7 cellular contexts compared by ENCODE assay signal in the genomic region with DNA sequence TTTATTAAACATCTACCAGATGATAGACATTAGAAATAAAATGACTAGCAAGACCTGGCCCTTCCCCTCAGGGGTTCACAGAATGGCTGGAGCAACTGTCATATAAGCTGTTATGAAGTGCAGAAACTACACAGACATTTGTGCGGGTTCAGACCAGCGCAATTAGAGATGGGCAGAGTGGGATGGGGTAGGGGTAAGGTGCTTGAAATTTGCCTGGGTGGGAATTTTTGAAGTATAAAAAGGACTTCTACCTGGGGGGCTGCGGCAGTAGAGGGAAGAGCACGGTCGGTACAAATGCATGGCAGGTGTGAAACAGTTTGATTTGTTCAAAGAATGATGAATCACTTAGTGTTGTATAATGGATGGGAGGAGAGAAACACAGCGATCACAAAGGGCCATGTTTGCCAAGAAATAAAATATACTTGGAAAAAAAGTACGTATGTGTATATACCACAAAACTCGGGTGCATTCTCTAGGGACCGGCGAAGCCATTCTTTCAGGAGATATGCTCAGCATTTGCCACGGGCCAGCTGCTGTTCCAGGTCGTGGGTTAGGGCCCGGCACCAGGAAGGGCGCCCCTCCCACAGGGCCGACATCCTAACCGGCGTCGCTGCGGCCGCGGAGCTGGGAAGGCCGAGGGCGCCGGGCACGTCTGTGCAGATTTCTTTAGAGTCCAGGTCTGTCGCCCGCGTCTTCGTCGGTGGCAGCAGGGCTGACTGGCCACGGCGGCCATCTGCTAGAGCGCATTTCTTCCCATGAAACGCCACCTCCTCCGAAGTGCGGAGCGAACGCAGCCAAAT. TPM values are rescaled to one million over a fixed set of nuclear protein-coding genes. Genes with fewer than 3 reads are reported as not detected.
A peak's percentile ranks its signal among the peaks of the same experiment; 100 is the strongest.
DNase-seq lines count a peak whose midpoint lies in the region; ATAC-seq and TF ChIP-seq lines count a peak whose summit lies in the region.

No MANE protein-coding gene starts in this region.

- peak overlapping the region; percentile 93 to 94 for H3K27ac ChIP-seq in SK-N-SH (ENCODE audit: low read depth in 2 of 2, low read length in 1 of 2)
- peak overlapping the region; percentile 67 for H3K27ac ChIP-seq in ectodermal cell (ENCODE audit: insufficient read depth, low read depth, low read length, poor library complexity, severe bottlenecking)
- H3K27ac ChIP-seq in lung (ENCODE audit: low read depth in 1 of 2, low read length in 1 of 2) = peak overlapping the region; percentile 67 to 96
- peak overlapping the region; percentile 61 for H3K27ac ChIP-seq in substantia nigra (ENCODE audit: low read depth, low read length, poor library complexity, severe bottlenecking)

- H3K4me2 ChIP-seq in SK-N-SH = peak overlapping the region; percentile 88

- H3K4me3 ChIP-seq in SK-N-SH (ENCODE audit: low read depth in 2 of 2, low read length in 1 of 2) = peak overlapping the region; percentile 96 to 99
- H3K4me3 ChIP-seq in ectodermal cell (ENCODE audit: insufficient read depth, low read depth, low read length) = peak overlapping the region; percentile 58
- H3K4me3 ChIP-seq in lung = peak overlapping the region; percentile 90

- H3K4me1 ChIP-seq in SK-N-SH (ENCODE audit: control insufficient read depth in 1 of 2, insufficient read depth in 2 of 2, low read depth in 1 of 2, low read length in 1 of 2) (peaks cover 5 to 24% of the 10 kb centered on the region in 2 experiments; a peak in 3 of 4 replicates), ectodermal cell (ENCODE audit: control insufficient read depth, insufficient read depth, low read length) (peaks cover 13% of the 10 kb centered on the region), lung (ENCODE audit: control insufficient read depth in 2 of 2, insufficient read depth in 2 of 2, low read length in 2 of 2) (peaks cover 2 to 3% of the 10 kb centered on the region in 2 donors)

- peak overlapping the region; percentile 80 for H2AFZ ChIP-seq in SK-N-SH (ENCODE audit: low read depth)

- H3K9me2 ChIP-seq in SK-N-SH = no peaks in the 10 kb centered on the region

- H3K79me2 ChIP-seq in SK-N-SH (ENCODE audit: insufficient read depth) = peaks cover 51% of the 10 kb centered on the region

- CTCF ChIA-PET in SK-N-SH (lab: Yijun Ruan, JAX) = interaction anchor here (0.6 to 3.5 kb wide), 16 partner anchors 8 to 453 kb away, joined by 3 to 30 read pairs (median 4); a partner anchor contains a TSS

- H3K27me3 ChIP-seq in SK-N-SH (ENCODE audit: insufficient read depth) = no peaks in the 10 kb centered on the region
- H3K27me3 ChIP-seq in ectodermal cell (ENCODE audit: control insufficient read depth, insufficient read depth, low read length, poor library complexity, severe bottlenecking) = no peaks in the 10 kb centered on the region
- no peaks in the 10 kb centered on the region for H3K27me3 ChIP-seq in lung (ENCODE audit: control insufficient read depth, insufficient read depth)

- POLR2A ChIA-PET in SK-N-SH (lab: Yijun Ruan, JAX) = interaction anchor here (0.8 to 4.1 kb wide), 10 partner anchors 12 to 286 kb away, joined by 3 to 33 read pairs (median 4); a partner anchor contains a TSS

- no peak for TF ChIP-seq EP300 in SK-N-SH (IDR thresholded peaks at IDR 0.05; ENCODE audit: borderline replicate concordance in 1 of 2, low read depth in 1 of 2, low read length in 1 of 2)

- no peak for TF ChIP-seq CTCF in SK-N-SH (IDR thresholded peaks at IDR 0.05)
- TF ChIP-seq CTCF in lung (IDR thresholded peaks at IDR 0.05; ENCODE audit: control extremely low read depth, extremely low read depth) = no peak

- H3K9ac ChIP-seq in SK-N-SH = peak overlapping the region; percentile 91

- WGBS in SK-N-SH (ENCODE audit: low lambda C conversion rate) = 2% methylated on average over 22 of the region's 38 CpGs
- WGBS in ectodermal cell, 2 experiments = 8 to 9% methylated on average over 38 of the region's 38 CpGs
- 6 to 7% methylated on average over 38 of the region's 38 CpGs for WGBS in lung, 2 donors

- H3K36me3 ChIP-seq in SK-N-SH (replicated peaks in 1 of 2; ENCODE audit: control insufficient read depth in 1 of 2, insufficient read depth in 2 of 2, low read length in 1 of 2) = peaks cover 19 to 26% of the 10 kb centered on the region in 2 experiments
- H3K36me3 ChIP-seq in ectodermal cell (ENCODE audit: control insufficient read depth, insufficient read depth, low read length) = peaks cover 15% of the 10 kb centered on the region
- H3K36me3 ChIP-seq in lung (ENCODE audit: control insufficient read depth in 2 of 2, insufficient read depth in 2 of 2, low read length in 2 of 2) = peaks cover 8 to 14% of the 10 kb centered on the region in 2 donors

- peaks cover 11% of the 10 kb centered on the region for H3F3A ChIP-seq in SK-N-SH (replicated peaks; ENCODE audit: insufficient read depth)

- TF ChIP-seq RAD21 in SK-N-SH (IDR thresholded peaks at IDR 0.05; ENCODE audit: low read length) = no peak

- H3K9me3 ChIP-seq in SK-N-SH = no peaks in the 10 kb centered on the region
- H3K9me3 ChIP-seq in ectodermal cell (ENCODE audit: control insufficient read depth, low read length) = no peaks in the 10 kb centered on the region
- no peaks in the 10 kb centered on the region for H3K9me3 ChIP-seq in lung (ENCODE audit: control insufficient read depth in 2 of 2, insufficient read depth in 1 of 2, low read length in 1 of 2)

- ATAC-seq in GM21515 (IDR thresholded peaks at IDR 0.05; ENCODE audit: unreplicated experiment) (peak; percentile 19), lung (ENCODE audit: insufficient read depth, low FRiP score) (peak; percentile 24)

- DNase-seq in EH (ENCODE audit: low read depth) = peak; percentile 60
- DNase-seq in HT-29 (ENCODE audit: low spot score) = peak; percentile 74
- peak; percentile 73 for DNase-seq in SK-N-SH
- DNase-seq in lung (ENCODE audit: low spot score) = peak; percentile 42
- DNase-seq in substantia nigra (lab: John Stamatoyannopoulos, UW) = peak in 20 of 49 donors; percentile 30 to 72 (median 52)

- peaks cover 14% of the 10 kb centered on the region for H4K20me1 ChIP-seq in SK-N-SH (ENCODE audit: insufficient read depth)

TF ChIP-seq in SK-N-SH, 30 proteins besides CTCF, POLR2A, EP300 and RAD21:
- no peak for TF ChIP-seq POLR2AphosphoS5 (IDR thresholded peaks at IDR 0.05; ENCODE audit: low read depth, low read length)
- 0 out of 2 replicates have a peak, but pooled peaks have one; percentile 3 for TF ChIP-seq MXI1 (IDR thresholded peaks at IDR 0.05; ENCODE audit: low read depth, low read length)

RNA-seq across cellular contexts. Expression of a gene that starts 0.8 kb away (rescaled TPM):
- total RNA-seq in HT-29 (2014; rRNA removed; shearing (Covaris generic)) = 54.9 and 71.6 TPM in 2 replicates
- polyA plus RNA-seq in SK-N-SH (2012; rRNA removed) = 75.7 and 103 TPM in 2 replicates
- polyA plus RNA-seq in SK-N-SH (2012; cell fraction: cytosol; rRNA removed) = 114 and 122 TPM in 2 replicates
- 44.5 and 67.5 TPM in 2 replicates for polyA plus RNA-seq in SK-N-SH (2012; cell fraction: nucleus; rRNA removed)
- 54.5 TPM for polyA plus RNA-seq in ectodermal cell (2013, experiment 1 of 4)
- polyA plus RNA-seq in ectodermal cell (2013, experiment 2 of 4) = 59.2 TPM
- polyA plus RNA-seq in ectodermal cell (2013, experiment 3 of 4) = 61.3 TPM
- 63.8 TPM for polyA plus RNA-seq in ectodermal cell (2013, experiment 4 of 4)
- total RNA-seq in lung = 10 to 100 TPM; 48.0 to 57.9 TPM
- 10 to 100 TPM; 57.1 to 75.8 TPM for polyA plus RNA-seq in lung

RNA-seq across cellular contexts. Expression of a gene that starts 39.9 kb away (rescaled TPM):
- total RNA-seq in HT-29 (2014; rRNA removed; shearing (Covaris generic)) = 7.4 and 8.3 TPM in 2 replicates
- polyA plus RNA-seq in SK-N-SH (2012; rRNA removed) = 6.7 and 9.0 TPM in 2 replicates
- polyA plus RNA-seq in SK-N-SH (2012; cell fraction: cytosol; rRNA removed) = 6.2 and 6.5 TPM in 2 replicates
- polyA plus RNA-seq in SK-N-SH (2012; cell fraction: nucleus; rRNA removed) = 17.2 and 25.3 TPM in 2 replicates
- polyA plus RNA-seq in ectodermal cell (2013, experiment 1 of 4) = 15.2 TPM
- polyA plus RNA-seq in ectodermal cell (2013, experiment 2 of 4) = 17.4 TPM
- 11.5 TPM for polyA plus RNA-seq in ectodermal cell (2013, experiment 3 of 4)
- polyA plus RNA-seq in ectodermal cell (2013, experiment 4 of 4) = 13.6 TPM
- 10 to 100 TPM in 1 of 2 donors, 1 to 10 TPM in 1; 9.8 to 11.3 TPM for total RNA-seq in lung
- 1 to 10 TPM; 5.9 to 6.3 TPM for polyA plus RNA-seq in lung
